ENCODE assay signal across 8 cellular contexts in the genomic region with DNA sequence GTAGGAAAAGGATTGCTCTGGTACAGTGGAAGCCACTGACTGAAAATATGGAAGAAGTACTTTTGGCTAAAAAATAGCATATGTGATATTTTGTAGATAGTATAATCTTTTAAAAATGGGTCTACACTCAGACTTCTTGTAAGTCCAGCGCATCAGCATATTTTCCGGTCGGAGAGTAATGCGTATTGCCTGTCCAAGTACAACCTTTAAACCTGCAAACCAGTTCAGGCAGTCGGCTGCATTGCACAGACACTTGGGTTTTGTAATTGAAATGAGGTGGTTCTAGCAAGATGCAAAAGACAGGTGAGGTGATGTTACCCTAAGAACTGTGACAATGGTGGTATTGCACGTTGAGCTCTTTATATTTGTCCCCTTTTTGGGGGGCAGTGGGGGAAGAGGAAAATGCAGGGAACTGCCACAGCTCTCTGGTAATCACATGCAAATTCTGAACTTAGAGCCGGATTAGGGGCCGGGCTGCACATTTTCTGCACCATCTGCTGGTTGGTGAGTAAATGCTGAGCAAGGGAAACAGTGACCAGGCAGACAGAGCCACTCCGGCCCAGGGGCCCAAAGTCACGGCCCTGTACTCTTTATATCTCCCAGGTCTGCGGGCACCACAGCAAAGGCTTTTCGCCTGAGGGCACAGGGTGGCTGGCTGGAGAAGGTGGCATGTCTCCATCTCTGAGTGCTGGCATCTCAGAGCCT. TPM values are rescaled to one million over a fixed set of nuclear protein-coding genes. Genes with fewer than 3 reads are reported as not detected.
DNase-seq lines count a peak whose midpoint lies in the region; ATAC-seq and TF ChIP-seq lines count a peak whose summit lies in the region.
"Had no signal": no experiment of that assay in that cellular context is flagged by ENCODE, and none has a peak within 500 bp of the region (broad histone marks: within the 10 kb centered on the region; RNA-seq: fewer than 3 reads in every experiment).

No MANE protein-coding gene starts in this region.

- WGBS in smooth muscle cell (ENCODE audit: low lambda C conversion rate) = 60% methylated on average over 12 of the region's 12 CpGs

- peaks cover 6% of the 10 kb centered on the region for H3K79me2 ChIP-seq in smooth muscle cell (ENCODE audit: low read depth)

- H3K9ac ChIP-seq in smooth muscle cell (ENCODE audit: low read depth) = no peak overlapping the region

- peak overlapping the region; percentile 88 for H3K4me2 ChIP-seq in smooth muscle cell

- H3K27me3 ChIP-seq in smooth muscle cell (ENCODE audit: low read depth) = peaks cover 15% of the 10 kb centered on the region

- no peak overlapping the region for H2AFZ ChIP-seq in smooth muscle cell (ENCODE audit: low read depth)

- peak; percentile 29 for ATAC-seq in GM18861 (IDR thresholded peaks at IDR 0.05; ENCODE audit: unreplicated experiment)

- H3K4me3 ChIP-seq in epithelial cell of proximal tubule (ENCODE audit: low read depth, low read length) = peak overlapping the region; percentile 89
- H3K4me3 ChIP-seq in smooth muscle cell = no peak overlapping the region

- H3K27ac ChIP-seq in smooth muscle cell (ENCODE audit: low read depth) = no peak overlapping the region

- no peaks in the 10 kb centered on the region for H3F3A ChIP-seq in smooth muscle cell (ENCODE audit: low read depth)

- no peaks in the 10 kb centered on the region for H3K36me3 ChIP-seq in smooth muscle cell (ENCODE audit: low read depth)

- H3K4me1 ChIP-seq in smooth muscle cell (ENCODE audit: low read depth) = peaks cover 7% of the 10 kb centered on the region

- DNase-seq in NCI-H1048 (lab: John Stamatoyannopoulos, UW) (peak; percentile 44), epithelial cell of proximal tubule (ENCODE audit: low read depth) (no peak), smooth muscle cell (lab: John Stamatoyannopoulos, UW; ENCODE audit: unreplicated experiment) (no peak), NCI-H2107 treated with DMSO at 0.1 percent for 48 hours (lab: John Stamatoyannopoulos, UW; ENCODE audit: unreplicated experiment) (no peak), germinal center (ENCODE audit: low spot score) (no peak)
- DNase-seq in activated naive CD4-positive, alpha-beta T cell (lab: John Stamatoyannopoulos, UW) = no peak
- DNase-seq: NCI-H1105 treated with DMSO at 0.1 percent for 48 hours had no signal

- H4K20me1 ChIP-seq in smooth muscle cell (ENCODE audit: low read depth) = peaks cover 62% of the 10 kb centered on the region

- no peaks in the 10 kb centered on the region for H3K9me3 ChIP-seq in smooth muscle cell (replicated peaks; ENCODE audit: low read depth)

- TF ChIP-seq CTCF in epithelial cell of proximal tubule (conservative IDR thresholded peaks at IDR 0.05; ENCODE audit: low read depth, low read length) (peak; percentile 10), smooth muscle cell (IDR thresholded peaks at IDR 0.05; ENCODE audit: borderline replicate concordance, insufficient read depth, poor library complexity, severe bottlenecking) (no peak)

RNA-seq across cellular contexts. Expression of gene GPR137B, which starts 2.3 kb away (rescaled TPM):
- total RNA-seq in epithelial cell of proximal tubule = 9.4 and 14.8 TPM in 2 replicates
- total RNA-seq in smooth muscle cell = 17.7 and 19.8 TPM in 2 replicates
- polyA plus RNA-seq in smooth muscle cell = 14.0 and 16.2 TPM in 2 replicates
